16 cellular contexts compared by ENCODE assay signal in genomic region chr12:9820281-9820930, GRCh38. TPM values are rescaled to one million over a fixed set of nuclear protein-coding genes. Genes with fewer than 3 reads are reported as not detected.
DNase-seq lines count a peak whose midpoint lies in the region; ATAC-seq and TF ChIP-seq lines count a peak whose summit lies in the region.
"Had no signal": no experiment of that assay in that cellular context is flagged by ENCODE, and none has a peak within 500 bp of the region (broad histone marks: within the 10 kb centered on the region; RNA-seq: fewer than 3 reads in every experiment).

No MANE protein-coding gene starts in this region.

- H2AFZ ChIP-seq in IMR-90 (replicated peaks; ENCODE audit: low read length, poor library complexity) (peak overlapping the region; percentile 14), osteoblast (ENCODE audit: low read length) (no peak overlapping the region)

- no peaks in the 10 kb centered on the region; the same call in 1 of the 2 replicates for H3K9me3 ChIP-seq in IMR-90 (ENCODE audit: control insufficient read depth, insufficient read depth, low read length)
- no peaks in the 10 kb centered on the region for H3K9me3 ChIP-seq in aorta (ENCODE audit: control insufficient read depth, low read length)
- H3K9me3 ChIP-seq in osteoblast (ENCODE audit: low read depth, low read length) = no peaks in the 10 kb centered on the region
- H3K9me3 ChIP-seq: HAP-1 had no signal

- no peaks in the 10 kb centered on the region for H3K79me2 ChIP-seq in osteoblast (ENCODE audit: insufficient read depth, low read length)

- H3K27ac ChIP-seq in IMR-90 (ENCODE audit: insufficient read depth, low read length) (no peak overlapping the region), aorta (ENCODE audit: low read depth in 1 of 2, low read length in 2 of 2) (no peak overlapping the region), osteoblast (ENCODE audit: low read depth, low read length) (no peak overlapping the region)
- H3K27ac ChIP-seq: HL-60 had no signal

- H4K8ac ChIP-seq in IMR-90 (ENCODE audit: low read depth in 2 of 2, low read length in 2 of 2) = no peak overlapping the region

- no peaks in the 10 kb centered on the region for H3K4me1 Mint-ChIP-seq in chondrocyte (ENCODE audit: low read depth)
- peaks cover 53 to 62% of the 10 kb centered on the region in 2 donors for H3K4me1 Mint-ChIP-seq in natural killer cell treated with Interleukin-12 subunit alpha and Interleukin-12 subunit beta and Interleukin-15 and Interleukin-18, amount 100 ng/mL, for 72 hours (ENCODE audit: low read depth in 2 of 2)
- H3K4me1 Mint-ChIP-seq: B cell had no signal

- TF ChIP-seq RAD21 in IMR-90 (IDR thresholded peaks at IDR 0.05; ENCODE audit: low read length) = no peak

- no peaks in the 10 kb centered on the region for H3K36me3 ChIP-seq in IMR-90 (ENCODE audit: control insufficient read depth, insufficient read depth, low read length)
- no peaks in the 10 kb centered on the region for H3K36me3 ChIP-seq in aorta (ENCODE audit: control insufficient read depth in 1 of 2, insufficient read depth in 2 of 2, low read length in 1 of 2)
- H3K36me3 ChIP-seq in osteoblast (ENCODE audit: insufficient read depth, low read length) = no peaks in the 10 kb centered on the region
- H3K36me3 ChIP-seq: HAP-1 had no signal

- no peak overlapping the region for H3K4me3 Mint-ChIP-seq in chondrocyte (ENCODE audit: unreplicated experiment)
- H3K4me3 Mint-ChIP-seq in natural killer cell treated with Interleukin-12 subunit alpha and Interleukin-12 subunit beta and Interleukin-15 and Interleukin-18, amount 100 ng/mL, for 72 hours = peak overlapping the region; percentile 80
- H3K4me3 Mint-ChIP-seq: B cell; CD4-positive, alpha-beta T cell had no signal

- H4K5ac ChIP-seq in IMR-90 (ENCODE audit: low read depth, low read length) = no peak overlapping the region

- H3K4me3 ChIP-seq in IMR-90 (ENCODE audit: insufficient read depth, low read depth, low read length) (no peak overlapping the region), aorta (ENCODE audit: low read length in 2 of 2) (no peak overlapping the region), osteoblast (ENCODE audit: insufficient read depth, low read length) (no peak overlapping the region)
- H3K4me3 ChIP-seq: HAP-1 had no signal

- no peak overlapping the region for H2AK5ac ChIP-seq in IMR-90 (ENCODE audit: low read depth, low read length)

- H3K18ac ChIP-seq in IMR-90 (ENCODE audit: low read depth, low read length) = no peak overlapping the region

- POLR2A ChIA-PET in IMR-90 (lab: Charles Lee; ENCODE audit: unreplicated experiment) = no interaction called here

- BruUV-seq in IMR-90 (replicated peaks; lab: Mats Ljungman, UMichigan) = no TSS peak

- no peak overlapping the region for H2BK15ac ChIP-seq in IMR-90 (ENCODE audit: low read depth, low read length)

- no peak for TF ChIP-seq POLR2A in IMR-90 (IDR thresholded peaks at IDR 0.05; ENCODE audit: low read depth, low read length)

- no peak overlapping the region for H3K56ac ChIP-seq in IMR-90 (ENCODE audit: extremely low read depth, insufficient read depth, low read length)

- no peaks in the 10 kb centered on the region for H3K36me3 Mint-ChIP-seq in chondrocyte (ENCODE audit: low read depth)
- H3K36me3 Mint-ChIP-seq in natural killer cell treated with Interleukin-12 subunit alpha and Interleukin-12 subunit beta and Interleukin-15 and Interleukin-18, amount 100 ng/mL, for 72 hours = peaks cover 29% of the 10 kb centered on the region

- TF ChIP-seq CTCF in IMR-90 (conservative IDR thresholded peaks at IDR 0.05; ENCODE audit: low read depth, low read length) (no peak), chondrocyte (IDR thresholded peaks at IDR 0.05) (no peak), osteoblast (IDR thresholded peaks at IDR 0.05; ENCODE audit: extremely low read depth, low read depth, low read length) (no peak)

- no peak overlapping the region for H3K27ac Mint-ChIP-seq in chondrocyte (ENCODE audit: unreplicated experiment)
- H3K27ac Mint-ChIP-seq in natural killer cell treated with Interleukin-12 subunit alpha and Interleukin-12 subunit beta and Interleukin-15 and Interleukin-18, amount 100 ng/mL, for 72 hours = peak overlapping the region; percentile 75 to 84
- H3K27ac Mint-ChIP-seq: B cell; CD4-positive, alpha-beta T cell had no signal

- dilution Hi-C loops in IMR-90 (cut with HindIII; ENCODE audit: low sequenced_read_pairs, unreplicated experiment) = no loop called here

- no peak overlapping the region for H2BK120ac ChIP-seq in IMR-90 (ENCODE audit: low read depth, low read length)

- H3K4ac ChIP-seq in IMR-90 (ENCODE audit: low read depth, low read length) = no peak overlapping the region

- intact Hi-C loops in IMR-90 (cut with micrococcal nuclease) = no loop called here
- intact Hi-C loops in aorta (cut with DNase I) = no loop called here

- H3K27me3 Mint-ChIP-seq in chondrocyte (ENCODE audit: low read depth) = peaks cover 2% of the 10 kb centered on the region
- no peaks in the 10 kb centered on the region for H3K27me3 Mint-ChIP-seq in natural killer cell treated with Interleukin-12 subunit alpha and Interleukin-12 subunit beta and Interleukin-15 and Interleukin-18, amount 100 ng/mL, for 72 hours

- no peak overlapping the region for H3K9ac ChIP-seq in IMR-90 (ENCODE audit: low read depth, low read length)

- no peak overlapping the region for H3K23ac ChIP-seq in IMR-90 (ENCODE audit: low read depth, low read length)

- CTCF ChIA-PET in IMR-90 (lab: Yijun Ruan, JAX) = no interaction called here

- H3K27me3 ChIP-seq in IMR-90 (ENCODE audit: control insufficient read depth, insufficient read depth, low read length) (peaks cover 20% of the 10 kb centered on the region), aorta (ENCODE audit: control insufficient read depth in 1 of 2, insufficient read depth in 2 of 2, low read length in 1 of 2) (no peaks in the 10 kb centered on the region), osteoblast (ENCODE audit: insufficient read depth, low read length) (no peaks in the 10 kb centered on the region)

- peaks cover 5% of the 10 kb centered on the region for H3K9me3 Mint-ChIP-seq in chondrocyte (ENCODE audit: low read depth)
- peaks cover 12% of the 10 kb centered on the region for H3K9me3 Mint-ChIP-seq in natural killer cell treated with Interleukin-12 subunit alpha and Interleukin-12 subunit beta and Interleukin-15 and Interleukin-18, amount 100 ng/mL, for 72 hours
- H3K9me3 Mint-ChIP-seq: CD4-positive, alpha-beta T cell had no signal

- 70% methylated on average over 2 of the region's 9 CpGs; no CpG with 5 or more reads in 1 of the 2 experiments for WGBS in IMR-90 (ENCODE audit: extremely low coverage in 2 of 2, insufficient read length in 1 of 2), 2 experiments
- WGBS in aorta, 2 donors = 81 to 85% methylated on average over 9 of the region's 9 CpGs

- H3K4me2 ChIP-seq in IMR-90 (ENCODE audit: low read depth, low read length) = no peak overlapping the region
- H3K4me2 ChIP-seq in osteoblast (ENCODE audit: insufficient read depth, low read length) = no peak overlapping the region

- ATAC-seq in IMR-90 (ENCODE audit: low read depth) = no peak
- ATAC-seq in natural killer cell treated with Interleukin-12 subunit alpha and Interleukin-12 subunit beta and Interleukin-15 and Interleukin-18, amount 100 ng/mL, for 72 hours = peak; percentile 72 to 73
- peak; percentile 26 for ATAC-seq in aorta (ENCODE audit: low FRiP score)
- no peak for ATAC-seq in HG03565 (IDR thresholded peaks at IDR 0.05; ENCODE audit: unreplicated experiment)

- no peaks in the 10 kb centered on the region for H3K79me1 ChIP-seq in IMR-90 (ENCODE audit: low read depth in 1 of 2, low read length in 2 of 2)

- in situ Hi-C loops in IMR-90 (cut with MboI; ENCODE audit: low sequenced_read_pairs) = no loop called here
- in situ Hi-C loops in KBM-7 (cut with MboI; ENCODE audit: low pct_unique_long_range_greater_than_20kb, low sequenced_read_pairs) = loop anchor here (25.0 kb wide), 1 partner anchor 317 kb away; the partner anchor contains the start of gene CLEC7A

- H2BK20ac ChIP-seq in IMR-90 (ENCODE audit: low read depth, low read length) = no peak overlapping the region

- no peak overlapping the region for H3K14ac ChIP-seq in IMR-90 (replicated peaks; ENCODE audit: low read depth, low read length)

- DNase-seq in IMR-90 (no peak), chondrocyte (ENCODE audit: low spot score) (peak; percentile 66), aorta (no peak), osteoblast (ENCODE audit: insufficient read length, low spot score, missing footprints) (no peak), KBM-7 (no peak)
- DNase-seq in natural killer cell treated with Interleukin-12 subunit alpha and Interleukin-12 subunit beta and Interleukin-15 and Interleukin-18, amount 100 ng/mL, for 72 hours (ENCODE audit: low spot score) = peak; percentile 65
- DNase-seq: C1 segment of cervical spinal cord; CD4-positive, alpha-beta T cell; COR-L47; DND-41; GDM1; GOT3 had no signal

- H4K20me1 ChIP-seq in IMR-90 (ENCODE audit: insufficient read depth, low read length) (no peaks in the 10 kb centered on the region), osteoblast (ENCODE audit: insufficient read depth, low read length) (no peaks in the 10 kb centered on the region)

- H2BK5ac ChIP-seq in IMR-90 (ENCODE audit: low read depth, low read length, poor library complexity, severe bottlenecking) = no peak overlapping the region

- no peak overlapping the region for H4K91ac ChIP-seq in IMR-90 (ENCODE audit: insufficient read depth, low read depth, low read length)

- H2AK9ac ChIP-seq in IMR-90 (replicated peaks; ENCODE audit: low read depth, low read length, poor library complexity) = no peak overlapping the region

- H3K9me1 ChIP-seq in IMR-90 (ENCODE audit: insufficient read depth, low read length) = no peaks in the 10 kb centered on the region

- H3K4me1 ChIP-seq in IMR-90 (ENCODE audit: control insufficient read depth, insufficient read depth, low read length) = no peaks in the 10 kb centered on the region
- H3K4me1 ChIP-seq in aorta (ENCODE audit: control insufficient read depth in 1 of 2, insufficient read depth in 2 of 2, low read length in 2 of 2) = no peaks in the 10 kb centered on the region
- no peaks in the 10 kb centered on the region for H3K4me1 ChIP-seq in osteoblast (ENCODE audit: insufficient read depth, low read length)

RNA-seq across cellular contexts. Expression of gene KLRF1, which starts 6.9 kb away (rescaled TPM):
- total RNA-seq in IMR-90 (2012; rRNA removed) (not detected in 2 replicates), chondrocyte (not detected in 3 replicates), aorta (1 to 10 TPM in 1 of 2 donors, under 1 TPM in 1; 0.36 to 1.1 TPM), osteoblast (not detected in 2 replicates)
- polyA plus RNA-seq in IMR-90 (2012; rRNA removed) (not detected in 2 replicates), aorta (not detected)
- not detected in 2 replicates for polyA plus RNA-seq in IMR-90 (2012; cell fraction: cytosol; rRNA removed)
- polyA plus RNA-seq in IMR-90 (2012; cell fraction: nucleus; rRNA removed; ENCODE audit: low replicate concordance) = not detected in 2 replicates
- 1 to 10 TPM; 1.7 to 2.1 TPM for total RNA-seq in natural killer cell treated with Interleukin-12 subunit alpha and Interleukin-12 subunit beta and Interleukin-15 and Interleukin-18, amount 100 ng/mL, for 72 hours

RNA-seq across cellular contexts. Expression of gene CLEC2B, which starts 48.7 kb away (rescaled TPM):
- total RNA-seq in IMR-90 (2012; rRNA removed) = 0.18 and 0.56 TPM in 2 replicates
- 0.27 and 0.31 TPM in 2 replicates for polyA plus RNA-seq in IMR-90 (2012; rRNA removed)
- not detected in 2 replicates for polyA plus RNA-seq in IMR-90 (2012; cell fraction: cytosol; rRNA removed)
- polyA plus RNA-seq in IMR-90 (2012; cell fraction: nucleus; rRNA removed; ENCODE audit: low replicate concordance) = 0.14 TPM in 1 of 2 replicates, not detected in the other
- not detected in 3 replicates for total RNA-seq in chondrocyte
- 10 to 100 TPM; 26.7 to 70.3 TPM for total RNA-seq in natural killer cell treated with Interleukin-12 subunit alpha and Interleukin-12 subunit beta and Interleukin-15 and Interleukin-18, amount 100 ng/mL, for 72 hours
- total RNA-seq in aorta = 10 to 100 TPM; 10.5 to 23.3 TPM
- polyA plus RNA-seq in aorta = 10 to 100 TPM in 1 of 2 donors, 1 to 10 TPM in 1; 1.2 to 10.9 TPM
- total RNA-seq in osteoblast = 11.5 and 11.6 TPM in 2 replicates

RNA-seq across cellular contexts. Expression of gene CD69, which starts 59.7 kb away (rescaled TPM):
- total RNA-seq in IMR-90 (2012; rRNA removed) (not detected in 2 replicates), chondrocyte (not detected in 3 replicates), aorta (1 to 10 TPM; 4.4 to 8.4 TPM), osteoblast (not detected in 2 replicates)
- polyA plus RNA-seq in IMR-90 (2012; rRNA removed) (not detected in 2 replicates), aorta (under 1 TPM in 1 of 2 donors, not detected in 1; 0.59 TPM)
- polyA plus RNA-seq in IMR-90 (2012; cell fraction: cytosol; rRNA removed) = not detected in 2 replicates
- polyA plus RNA-seq in IMR-90 (2012; cell fraction: nucleus; rRNA removed; ENCODE audit: low replicate concordance) = 0.08 TPM in 1 of 2 replicates, not detected in the other
- 10 to 100 TPM; 53.6 to 55.6 TPM for total RNA-seq in natural killer cell treated with Interleukin-12 subunit alpha and Interleukin-12 subunit beta and Interleukin-15 and Interleukin-18, amount 100 ng/mL, for 72 hours

Comparison
In these comparisons a context has a peak if more than half of its experiments do, and no peak if none do; other contexts are left out.
1. ATAC-seq: peak in natural killer cell treated with Interleukin-12 subunit alpha and Interleukin-12 subunit beta and Interleukin-15 and Interleukin-18, amount 100 ng/mL, for 72 hours (2 of 2) and aorta (single experiment); none in IMR-90 (single experiment) and HG03565 (single experiment).
2. DNase-seq: peak in chondrocyte (single experiment) and natural killer cell treated with Interleukin-12 subunit alpha and Interleukin-12 subunit beta and Interleukin-15 and Interleukin-18, amount 100 ng/mL, for 72 hours (single experiment); none in IMR-90 (single experiment), aorta (0 of 2), osteoblast (single experiment) and KBM-7 (single experiment).
3. RNA of gene CD69, which starts 59.7 kb away (total RNA-seq): 53.6 to 55.6 TPM in natural killer cell treated with Interleukin-12 subunit alpha and Interleukin-12 subunit beta and Interleukin-15 and Interleukin-18, amount 100 ng/mL, for 72 hours; 4.4 to 8.4 TPM in aorta, not detected in IMR-90, not detected in chondrocyte and not detected in osteoblast; every median in the first group is over 4 times any median in the second.